In the genomic region with DNA sequence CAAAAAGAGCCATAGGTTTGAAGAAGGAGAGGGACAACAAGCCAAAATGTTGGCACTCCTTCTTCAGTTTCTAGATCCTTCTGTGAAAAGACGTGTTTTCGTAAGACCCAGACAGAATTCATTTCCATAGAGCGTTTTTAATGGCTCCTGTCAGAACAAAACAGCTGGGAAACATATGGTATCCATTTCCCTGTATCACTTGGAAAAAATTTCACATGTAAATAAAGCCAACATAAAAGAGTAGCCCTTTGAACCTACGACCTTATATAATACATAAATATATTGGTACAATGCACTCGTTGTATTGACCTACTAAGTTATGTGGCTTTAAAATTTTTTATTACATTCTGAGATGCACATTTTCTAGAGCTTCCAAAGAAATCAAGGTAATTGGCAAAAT, we compare ENCODE assay signal across 14 cellular contexts.
DNase-seq lines count a peak whose midpoint lies in the region; ATAC-seq and TF ChIP-seq lines count a peak whose summit lies in the region.
"Had no signal": no experiment of that assay in that cellular context is flagged by ENCODE, and none has a peak within 500 bp of the region (broad histone marks: within the 10 kb centered on the region; RNA-seq: fewer than 3 reads in every experiment).

No MANE protein-coding gene starts in this region.

- H3K27me3 Mint-ChIP-seq in activated T-cell treated with anti-CD3 and anti-CD28 coated beads, Interleukin-2, amount 50 U/mL, for 72 hours (ENCODE audit: low read depth): peaks cover 19% of the 10 kb centered on the region

- intact Hi-C loops in PC-3 (cut with micrococcal nuclease): no loop called here

- WGBS in SK-N-SH (ENCODE audit: low lambda C conversion rate): 29% methylated on average over 5 of the region's 5 CpGs

- H3K36me3 Mint-ChIP-seq in activated T-cell treated with anti-CD3 and anti-CD28 coated beads, Interleukin-2, amount 50 U/mL, for 72 hours (ENCODE audit: insufficient read depth in 2 of 2): no peaks in the 10 kb centered on the region

- no TSS peak for BruUV-seq in PC-3 (replicated peaks; lab: Mats Ljungman, UMichigan)

- H3K27me3 ChIP-seq in SK-N-SH (ENCODE audit: insufficient read depth): no peaks in the 10 kb centered on the region
- H3K27me3 ChIP-seq in PC-3 (ENCODE audit: low read length): no peaks in the 10 kb centered on the region

- POLR2A ChIA-PET in SK-N-SH (lab: Yijun Ruan, JAX) (no interaction called here), PC-3 (lab: Charles Lee; ENCODE audit: unreplicated experiment) (no interaction called here)

- H2AFZ ChIP-seq in SK-N-SH (ENCODE audit: low read depth) (no peak overlapping the region), PC-3 (ENCODE audit: low read length) (no peak overlapping the region)

- H3K4me3 ChIP-seq in SK-N-SH (ENCODE audit: low read depth in 2 of 2, low read length in 1 of 2) (no peak overlapping the region), PC-3 (ENCODE audit: low read length) (no peak overlapping the region)
- H3K4me3 ChIP-seq: K562 had no signal

- no peak for ATAC-seq in SK-N-SH treated with all-trans-retinoic acid at 6 μM for 48 hours
- no peak for ATAC-seq in activated T-cell treated with anti-CD3 and anti-CD28 coated beads, Interleukin-2, amount 50 U/mL, for 72 hours (replicated peaks in 1 of 2)
- no peak for ATAC-seq in PC-3
- ATAC-seq: K562 had no signal

- no peaks in the 10 kb centered on the region for H4K20me1 ChIP-seq in SK-N-SH (ENCODE audit: insufficient read depth)
- H4K20me1 ChIP-seq in PC-3 (ENCODE audit: low read length): no peaks in the 10 kb centered on the region

- H3K4me1 ChIP-seq in SK-N-SH (ENCODE audit: control insufficient read depth in 1 of 2, insufficient read depth in 2 of 2, low read depth in 1 of 2, low read length in 1 of 2) (peaks cover 0 to 8% of the 10 kb centered on the region in 2 experiments; a peak in 1 of 4 replicates), PC-3 (ENCODE audit: insufficient read depth, low read length) (no peaks in the 10 kb centered on the region)

- no peaks in the 10 kb centered on the region for H3K9me2 ChIP-seq in SK-N-SH
- no peaks in the 10 kb centered on the region for H3K9me2 ChIP-seq in PC-3 (replicated peaks; ENCODE audit: low read length)

- no peaks in the 10 kb centered on the region for H3K9me3 Mint-ChIP-seq in activated T-cell treated with anti-CD3 and anti-CD28 coated beads, Interleukin-2, amount 50 U/mL, for 72 hours
- H3K9me3 Mint-ChIP-seq: CD4-positive, alpha-beta T cell had no signal

- no peaks in the 10 kb centered on the region for H3K36me3 ChIP-seq in SK-N-SH (replicated peaks in 1 of 2; ENCODE audit: control insufficient read depth in 1 of 2, insufficient read depth in 2 of 2, low read length in 1 of 2)
- no peaks in the 10 kb centered on the region for H3K36me3 ChIP-seq in PC-3 (ENCODE audit: low read depth, low read length)

- H3K4me3 Mint-ChIP-seq in activated T-cell treated with anti-CD3 and anti-CD28 coated beads, Interleukin-2, amount 50 U/mL, for 72 hours: no peak overlapping the region
- H3K4me3 Mint-ChIP-seq: CD4-positive, alpha-beta T cell had no signal

- H3K79me2 ChIP-seq in SK-N-SH (ENCODE audit: insufficient read depth) (no peaks in the 10 kb centered on the region), PC-3 (ENCODE audit: low read length) (no peaks in the 10 kb centered on the region)

- TF ChIP-seq CTCF in SK-N-SH (IDR thresholded peaks at IDR 0.05) (no peak), PC-3 (conservative IDR thresholded peaks at IDR 0.05; ENCODE audit: low read depth, low read length) (no peak)

- H3K27ac ChIP-seq in SK-N-SH (ENCODE audit: low read depth in 2 of 2, low read length in 1 of 2) (no peak overlapping the region), PC-3 (ENCODE audit: low read length) (no peak overlapping the region)

- H3F3A ChIP-seq in SK-N-SH (replicated peaks; ENCODE audit: insufficient read depth) (no peaks in the 10 kb centered on the region), PC-3 (ENCODE audit: low read length, unreplicated experiment) (no peaks in the 10 kb centered on the region)

- CTCF ChIA-PET in SK-N-SH (lab: Yijun Ruan, JAX): interaction anchor here (0.9 to 3.1 kb wide), 3 partner anchors 33 to 226 kb away, joined by 3 to 17 read pairs (median 3); no protein-coding TSS in a partner anchor
- CTCF ChIA-PET in PC-3 (lab: Charles Lee): no interaction called here

- no peak overlapping the region for H3K9ac ChIP-seq in SK-N-SH
- no peak overlapping the region for H3K9ac ChIP-seq in PC-3 (ENCODE audit: low read length)

- H3K4me2 ChIP-seq in SK-N-SH: no peak overlapping the region
- no peak overlapping the region for H3K4me2 ChIP-seq in PC-3 (ENCODE audit: low read length)

- no peak for DNase-seq in SK-N-SH
- peak; percentile 26 for DNase-seq in fibroblast of gingiva (ENCODE audit: low read depth)
- peak; percentile 31 for DNase-seq in left kidney (ENCODE audit: low read depth, low spot score)
- no peak for DNase-seq in medulla oblongata (ENCODE audit: extremely low spot score)
- no peak for DNase-seq in activated T-cell treated with anti-CD3 and anti-CD28 coated beads, Interleukin-2, amount 50 U/mL, for 72 hours
- no peak for DNase-seq in PC-3
- DNase-seq: Caco-2; CD4-positive, alpha-beta T cell; NCI-H1105; NCI-H1694 treated with DMSO at 0.1 percent for 48 hours; NCI-H2227 treated with DMSO at 0.1 percent for 48 hours; NCI-H524 had no signal

- H3K27ac Mint-ChIP-seq in activated T-cell treated with anti-CD3 and anti-CD28 coated beads, Interleukin-2, amount 50 U/mL, for 72 hours: no peak overlapping the region
- H3K27ac Mint-ChIP-seq: CD4-positive, alpha-beta T cell had no signal

- no peak for TF ChIP-seq EP300 in SK-N-SH (IDR thresholded peaks at IDR 0.05; ENCODE audit: borderline replicate concordance in 1 of 2, low read depth in 1 of 2, low read length in 1 of 2)

- H3K9me3 ChIP-seq in SK-N-SH (no peaks in the 10 kb centered on the region), PC-3 (ENCODE audit: low read length) (no peaks in the 10 kb centered on the region)
- H3K9me3 ChIP-seq: Caco-2 had no signal

- H3K4me1 Mint-ChIP-seq in activated T-cell treated with anti-CD3 and anti-CD28 coated beads, Interleukin-2, amount 50 U/mL, for 72 hours (ENCODE audit: low read depth): no peaks in the 10 kb centered on the region

- no peak for TF ChIP-seq RAD21 in SK-N-SH (IDR thresholded peaks at IDR 0.05; ENCODE audit: low read length)

TF ChIP-seq in SK-N-SH treated with all-trans-retinoic acid at 6 μM for 48 hours, 23 proteins besides CTCF, POLR2A, EP300 and RAD21:
- TF ChIP-seq SNAI2 (CRISPR knock-in tag; IDR thresholded peaks at IDR 0.05) (no peak), TCF4 (CRISPR knock-in tag; IDR thresholded peaks at IDR 0.05; ENCODE audit: borderline replicate concordance) (peak; percentile 43; the same call in 1 of the 2 replicates)
- TF ChIP-seq, protein P1, sequence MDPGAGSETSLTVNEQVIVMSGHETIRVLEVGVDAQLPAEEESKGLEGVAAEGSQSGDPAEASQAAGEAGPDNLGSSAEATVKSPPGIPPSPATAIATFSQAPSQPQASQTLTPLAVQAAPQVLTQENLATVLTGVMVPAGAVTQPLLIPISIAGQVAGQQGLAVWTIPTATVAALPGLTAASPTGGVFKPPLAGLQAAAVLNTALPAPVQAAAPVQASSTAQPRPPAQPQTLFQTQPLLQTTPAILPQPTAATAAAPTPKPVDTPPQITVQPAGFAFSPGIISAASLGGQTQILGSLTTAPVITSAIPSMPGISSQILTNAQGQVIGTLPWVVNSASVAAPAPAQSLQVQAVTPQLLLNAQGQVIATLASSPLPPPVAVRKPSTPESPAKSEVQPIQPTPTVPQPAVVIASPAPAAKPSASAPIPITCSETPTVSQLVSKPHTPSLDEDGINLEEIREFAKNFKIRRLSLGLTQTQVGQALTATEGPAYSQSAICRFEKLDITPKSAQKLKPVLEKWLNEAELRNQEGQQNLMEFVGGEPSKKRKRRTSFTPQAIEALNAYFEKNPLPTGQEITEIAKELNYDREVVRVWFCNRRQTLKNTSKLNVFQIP (CRISPR knock-in tag; IDR thresholded peaks at IDR 0.05; ENCODE audit: borderline replicate concordance, low read depth): no peak

TF ChIP-seq in SK-N-SH, 30 proteins besides CTCF, POLR2A, EP300 and RAD21 (continues in another document):
- TF ChIP-seq NFIC (IDR thresholded peaks at IDR 0.05; ENCODE audit: borderline replicate concordance) (no peak), RXRA (IDR thresholded peaks at IDR 0.05; ENCODE audit: borderline replicate concordance, low read depth) (no peak), TAF1 (IDR thresholded peaks at IDR 0.05; ENCODE audit: borderline replicate concordance, low read depth, low read length) (no peak), GABPA (IDR thresholded peaks at IDR 0.05; ENCODE audit: low read depth) (no peak), RCOR1 (IDR thresholded peaks at IDR 0.05; ENCODE audit: low read length) (no peak), TEAD4 (IDR thresholded peaks at IDR 0.05; ENCODE audit: borderline replicate concordance, insufficient read depth) (no peak), RFX5 (IDR thresholded peaks at IDR 0.05; ENCODE audit: low read length) (no peak), FOSL2 (IDR thresholded peaks at IDR 0.05; ENCODE audit: borderline replicate concordance, low read depth) (no peak), CHD2 (IDR thresholded peaks at IDR 0.05; ENCODE audit: low read length, partially characterized antibody) (no peak), MEF2A (IDR thresholded peaks at IDR 0.05; ENCODE audit: borderline replicate concordance, low read depth) (no peak), POLR2AphosphoS5 (IDR thresholded peaks at IDR 0.05; ENCODE audit: low read depth, low read length) (no peak), FOXJ3 (CRISPR knock-in tag; IDR thresholded peaks at IDR 0.05) (no peak)
- TF ChIP-seq, protein P2, sequence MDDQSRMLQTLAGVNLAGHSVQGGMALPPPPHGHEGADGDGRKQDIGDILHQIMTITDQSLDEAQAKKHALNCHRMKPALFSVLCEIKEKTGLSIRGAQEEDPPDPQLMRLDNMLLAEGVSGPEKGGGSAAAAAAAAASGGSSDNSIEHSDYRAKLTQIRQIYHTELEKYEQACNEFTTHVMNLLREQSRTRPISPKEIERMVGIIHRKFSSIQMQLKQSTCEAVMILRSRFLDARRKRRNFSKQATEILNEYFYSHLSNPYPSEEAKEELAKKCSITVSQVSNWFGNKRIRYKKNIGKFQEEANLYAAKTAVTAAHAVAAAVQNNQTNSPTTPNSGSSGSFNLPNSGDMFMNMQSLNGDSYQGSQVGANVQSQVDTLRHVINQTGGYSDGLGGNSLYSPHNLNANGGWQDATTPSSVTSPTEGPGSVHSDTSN (IDR thresholded peaks at IDR 0.05): no peak
- TF ChIP-seq, protein P3, sequence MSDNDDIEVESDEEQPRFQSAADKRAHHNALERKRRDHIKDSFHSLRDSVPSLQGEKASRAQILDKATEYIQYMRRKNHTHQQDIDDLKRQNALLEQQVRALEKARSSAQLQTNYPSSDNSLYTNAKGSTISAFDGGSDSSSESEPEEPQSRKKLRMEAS (IDR thresholded peaks at IDR 0.05; ENCODE audit: low read depth): no peak

Comparison
In these comparisons a context has a peak if more than half of its experiments do, and no peak if none do; other contexts are left out.
1. DNase-seq: peak in fibroblast of gingiva (single experiment) and left kidney (single experiment); none in SK-N-SH (single experiment), medulla oblongata (single experiment), activated T-cell treated with anti-CD3 and anti-CD28 coated beads, Interleukin-2, amount 50 U/mL, for 72 hours (0 of 2) and PC-3 (single experiment).